Comparison of ENCODE assay signal across 1 cellular context in genomic region chr2:17830053-17831034, GRCh38.
TF ChIP-seq lines count a peak whose summit lies in the region.

No MANE protein-coding gene starts in this region.

TF ChIP-seq in A549, 52 proteins besides CTCF, POLR2A, EP300 and RAD21 (continued from another document):
- TF ChIP-seq HOXB13 (CRISPR knock-in tag; IDR thresholded peaks at IDR 0.05; ENCODE audit: low read depth) (no peak), HOXB5 (CRISPR knock-in tag; IDR thresholded peaks at IDR 0.05) (no peak), KDM1A (IDR thresholded peaks at IDR 0.05; ENCODE audit: low read depth) (no peak), NR3C1 (IDR thresholded peaks at IDR 0.05) (no peak), TFCP2L1 (CRISPR knock-in tag; IDR thresholded peaks at IDR 0.05) (no peak), MAX (IDR thresholded peaks at IDR 0.05) (peak; percentile 68), ZSCAN20 (CRISPR knock-in tag; IDR thresholded peaks at IDR 0.05) (no peak), KDM5A (IDR thresholded peaks at IDR 0.05) (no peak), POLR2AphosphoS2 (conservative IDR thresholded peaks at IDR 0.05; ENCODE audit: low read length) (no peak), RFX5 (IDR thresholded peaks at IDR 0.05) (no peak)
- TF ChIP-seq, protein P1, sequence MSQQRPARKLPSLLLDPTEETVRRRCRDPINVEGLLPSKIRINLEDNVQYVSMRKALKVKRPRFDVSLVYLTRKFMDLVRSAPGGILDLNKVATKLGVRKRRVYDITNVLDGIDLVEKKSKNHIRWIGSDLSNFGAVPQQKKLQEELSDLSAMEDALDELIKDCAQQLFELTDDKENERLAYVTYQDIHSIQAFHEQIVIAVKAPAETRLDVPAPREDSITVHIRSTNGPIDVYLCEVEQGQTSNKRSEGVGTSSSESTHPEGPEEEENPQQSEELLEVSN (IDR thresholded peaks at IDR 0.05; ENCODE audit: borderline replicate concordance, low read depth): peak; percentile 45; the same call in 1 of the 2 replicates
- TF ChIP-seq, protein P2, sequence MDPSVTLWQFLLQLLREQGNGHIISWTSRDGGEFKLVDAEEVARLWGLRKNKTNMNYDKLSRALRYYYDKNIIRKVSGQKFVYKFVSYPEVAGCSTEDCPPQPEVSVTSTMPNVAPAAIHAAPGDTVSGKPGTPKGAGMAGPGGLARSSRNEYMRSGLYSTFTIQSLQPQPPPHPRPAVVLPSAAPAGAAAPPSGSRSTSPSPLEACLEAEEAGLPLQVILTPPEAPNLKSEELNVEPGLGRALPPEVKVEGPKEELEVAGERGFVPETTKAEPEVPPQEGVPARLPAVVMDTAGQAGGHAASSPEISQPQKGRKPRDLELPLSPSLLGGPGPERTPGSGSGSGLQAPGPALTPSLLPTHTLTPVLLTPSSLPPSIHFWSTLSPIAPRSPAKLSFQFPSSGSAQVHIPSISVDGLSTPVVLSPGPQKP (IDR thresholded peaks at IDR 0.05; ENCODE audit: low read depth, low read length): no peak
TF ChIP-seq in A549: peak in this region for 4.
